ENCODE assay signal across 18 cellular contexts in genomic region chr5:72465068-72465467, GRCh38. TPM values are rescaled to one million over a fixed set of nuclear protein-coding genes. Genes with fewer than 3 reads are reported as not detected.
A peak's percentile ranks its signal among the peaks of the same experiment; 100 is the strongest.
DNase-seq lines count a peak whose midpoint lies in the region; ATAC-seq and TF ChIP-seq lines count a peak whose summit lies in the region.
"Had no signal": no experiment of that assay in that cellular context is flagged by ENCODE, and none has a peak within 500 bp of the region (broad histone marks: within the 10 kb centered on the region; RNA-seq: fewer than 3 reads in every experiment).

No MANE protein-coding gene starts in this region.

- peak overlapping the region; percentile 74 for H3K27ac ChIP-seq in MM.1S (ENCODE audit: low read length)
- H3K27ac ChIP-seq in CD4-positive, alpha-beta memory T cell (ENCODE audit: low read depth, low read length) = no peak overlapping the region
- H3K27ac ChIP-seq: KMS-11, tibial nerve had no signal

- H3K4me3 ChIP-seq in MM.1S (ENCODE audit: low read length) = peak overlapping the region; percentile 11; the same call in 1 of the 2 replicates
- no peak overlapping the region for H3K4me3 ChIP-seq in CD4-positive, alpha-beta memory T cell (ENCODE audit: low read length in 2 of 2)
- H3K4me3 ChIP-seq: tibial nerve had no signal

- H3K27me3 Mint-ChIP-seq in CD14-positive monocyte (ENCODE audit: low read depth in 3 of 3) = peaks cover 0 to 3% (median 0%) of the 10 kb centered on the region in 3 donors
- peaks cover 1 to 9% of the 10 kb centered on the region in 2 donors for H3K27me3 Mint-ChIP-seq in CD4-positive, alpha-beta memory T cell

- TF ChIP-seq CTCF in CD14-positive monocyte (IDR thresholded peaks at IDR 0.05) = no peak
- TF ChIP-seq CTCF in MM.1S (IDR thresholded peaks at IDR 0.05; ENCODE audit: low read length) = no peak

- H3K27me3 ChIP-seq in MM.1S (replicated peaks; ENCODE audit: insufficient read depth, low read length) = no peaks in the 10 kb centered on the region
- H3K27me3 ChIP-seq in CD4-positive, alpha-beta memory T cell (ENCODE audit: insufficient read depth, low read length) = no peaks in the 10 kb centered on the region
- H3K27me3 ChIP-seq: tibial nerve had no signal

- peaks cover 5% of the 10 kb centered on the region; the same call in 1 of the 2 replicates for H3F3A ChIP-seq in MM.1S (ENCODE audit: insufficient read depth, low read length)

- peak; percentile 39 for ATAC-seq in GM19372 (IDR thresholded peaks at IDR 0.05; ENCODE audit: low read depth, unreplicated experiment)
- ATAC-seq in HG02840 (IDR thresholded peaks at IDR 0.05; ENCODE audit: low FRiP score, unreplicated experiment) = peak; percentile 34
- ATAC-seq: WTC11 had no signal

- CTCF ChIA-PET in CD4-positive, alpha-beta memory T cell (lab: Charles Lee; ENCODE audit: partially characterized antibody) = no interaction called here

- no peaks in the 10 kb centered on the region for H4K20me1 ChIP-seq in MM.1S (ENCODE audit: insufficient read depth, low read length)

- peak overlapping the region; percentile 41; the same call in 1 of the 2 replicates for H2AFZ ChIP-seq in MM.1S (ENCODE audit: low read length)

- H3K9ac ChIP-seq in MM.1S (ENCODE audit: low read length) = peak overlapping the region; percentile 41; the same call in 1 of the 2 replicates
- H3K9ac ChIP-seq: KMS-11 had no signal

- peak overlapping the region in 1 of 2 donors; percentile 31 for H3K4me3 Mint-ChIP-seq in CD14-positive monocyte
- no peak overlapping the region for H3K4me3 Mint-ChIP-seq in CD4-positive, alpha-beta memory T cell
- H3K4me3 Mint-ChIP-seq: activated T-helper 17 cell treated with anti-CD3 and anti-CD28 coated beads, Interleukin-2, amount 50 U/mL, for 72 hours; WTC11 had no signal

- POLR2A ChIA-PET in CD4-positive, alpha-beta memory T cell (lab: Charles Lee; ENCODE audit: partially characterized antibody) = no interaction called here

- H3K36me3 ChIP-seq in MM.1S (replicated peaks; ENCODE audit: insufficient read depth, low read length) = no peaks in the 10 kb centered on the region
- no peaks in the 10 kb centered on the region for H3K36me3 ChIP-seq in CD4-positive, alpha-beta memory T cell (ENCODE audit: insufficient read depth, low read length)
- H3K36me3 ChIP-seq: tibial nerve had no signal

- peak overlapping the region; percentile 54 for H3K4me2 ChIP-seq in MM.1S (ENCODE audit: low read depth, low read length)
- H3K4me2 ChIP-seq: KMS-11 had no signal

- peaks cover 58% of the 10 kb centered on the region for H3K4me1 Mint-ChIP-seq in CD14-positive monocyte
- no peaks in the 10 kb centered on the region for H3K4me1 Mint-ChIP-seq in CD4-positive, alpha-beta memory T cell
- H3K4me1 Mint-ChIP-seq: activated T-helper 17 cell treated with anti-CD3 and anti-CD28 coated beads, Interleukin-2, amount 50 U/mL, for 72 hours; WTC11 had no signal

- H3K9me2 ChIP-seq in MM.1S (replicated peaks; ENCODE audit: insufficient read depth, low read length) = no peaks in the 10 kb centered on the region

- DNase-seq in CD14-positive monocyte (ENCODE audit: low spot score) (no peak), MM.1S (peak; percentile 28), DMS153 treated with DMSO at 0.1 percent for 48 hours (lab: John Stamatoyannopoulos, UW; ENCODE audit: unreplicated experiment) (no peak), NCI-H1417 (lab: John Stamatoyannopoulos, UW) (no peak)
- DNase-seq in CD4-positive, alpha-beta memory T cell = no peak
- DNase-seq in stimulated activated naive CD4-positive, alpha-beta T cell (lab: John Stamatoyannopoulos, UW) = no peak
- DNase-seq: NCI-H446; SHP77 treated with DMSO at 0.1 percent for 48 hours; stimulated activated CD4-positive, alpha-beta T cell treated with anti-CD3 and anti-CD28 coated beads, Interleukin-4, amount 100 ng/mL, for 24 hours had no signal

- H3K9me3 ChIP-seq in MM.1S (replicated peaks; ENCODE audit: insufficient read depth, low read length) = no peaks in the 10 kb centered on the region
- H3K9me3 ChIP-seq in CD4-positive, alpha-beta memory T cell (ENCODE audit: control insufficient read depth in 1 of 2, low read length in 2 of 2) = no peaks in the 10 kb centered on the region
- H3K9me3 ChIP-seq: tibial nerve had no signal

- peaks cover 14% of the 10 kb centered on the region; the same call in 1 of the 2 replicates for H3K4me1 ChIP-seq in MM.1S (ENCODE audit: low read length)
- no peaks in the 10 kb centered on the region for H3K4me1 ChIP-seq in CD4-positive, alpha-beta memory T cell (ENCODE audit: insufficient read depth, low read length)

- H3K79me2 ChIP-seq in MM.1S (ENCODE audit: low read length) = no peaks in the 10 kb centered on the region

- H3K36me3 Mint-ChIP-seq in CD14-positive monocyte = peaks cover 4 to 14% of the 10 kb centered on the region in 2 donors
- no peaks in the 10 kb centered on the region for H3K36me3 Mint-ChIP-seq in CD4-positive, alpha-beta memory T cell
- H3K36me3 Mint-ChIP-seq: WTC11 had no signal

- peaks cover 0 to 6% (median 0%) of the 10 kb centered on the region in 7 donors for H3K9me3 Mint-ChIP-seq in CD14-positive monocyte
- H3K9me3 Mint-ChIP-seq in CD4-positive, alpha-beta memory T cell = no peaks in the 10 kb centered on the region
- H3K9me3 Mint-ChIP-seq: activated T-helper 17 cell treated with anti-CD3 and anti-CD28 coated beads, Interleukin-2, amount 50 U/mL, for 72 hours; WTC11 had no signal

- peak overlapping the region in 5 of 7 donors; percentile 12 to 85 (median 63) for H3K27ac Mint-ChIP-seq in CD14-positive monocyte
- H3K27ac Mint-ChIP-seq in CD4-positive, alpha-beta memory T cell = no peak overlapping the region
- H3K27ac Mint-ChIP-seq: activated T-helper 17 cell treated with anti-CD3 and anti-CD28 coated beads, Interleukin-2, amount 50 U/mL, for 72 hours; WTC11 had no signal

- intact Hi-C loops in CD14-positive monocyte (cut with micrococcal nuclease) = loop anchor here in 1 of 2 donors (5.0 kb wide), 2 partner anchors 88 to 137 kb away; no protein-coding TSS in a partner anchor
- intact Hi-C loops in CD4-positive, alpha-beta memory T cell (cut with micrococcal nuclease) = no loop called here

RNA-seq across cellular contexts. Expression of gene ZNF366, which starts 42.1 kb away (rescaled TPM):
- polyA plus RNA-seq in CD14-positive monocyte = under 1 TPM; 0.05 to 0.76 TPM
- total RNA-seq in CD4-positive, alpha-beta memory T cell = under 1 TPM; 0.29 to 0.58 TPM
- not detected for polyA plus RNA-seq in CD4-positive, alpha-beta memory T cell
- total RNA-seq: activated T-helper 17 cell treated with anti-CD3 and anti-CD28 coated beads, Interleukin-2, amount 50 U/mL, for 72 hours; fibroblast of lung; osteocyte; WTC11 had no signal
- polyA plus RNA-seq: AG04450, fibroblast of lung had no signal

Comparison
In these comparisons a context has a peak if more than half of its experiments do, and no peak if none do; other contexts are left out.
1. H3K27ac Mint-ChIP-seq: peak in CD14-positive monocyte (5 of 7); none in CD4-positive, alpha-beta memory T cell (0 of 7).